9 cellular contexts compared by ENCODE assay signal in the genomic region with DNA sequence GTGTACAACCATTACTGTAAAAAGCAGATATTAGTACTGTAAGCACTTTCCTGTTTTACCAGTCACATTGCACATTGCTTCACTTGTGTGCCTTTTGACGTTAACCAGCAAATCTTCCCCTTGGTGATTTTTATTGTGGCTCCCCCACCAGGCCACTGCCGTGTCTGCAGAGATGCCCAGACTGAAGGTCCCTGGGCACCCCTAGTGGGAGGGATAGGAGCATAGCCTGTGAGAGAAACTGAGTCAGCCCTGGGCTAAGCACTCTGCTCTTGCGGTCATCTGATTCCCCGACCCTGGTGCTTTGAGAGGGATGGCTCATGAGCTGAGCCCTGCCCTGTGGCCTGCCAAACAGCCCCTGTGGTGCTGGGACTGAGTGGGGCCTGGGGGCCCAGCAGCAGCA.
A peak's percentile ranks its signal among the peaks of the same experiment; 100 is the strongest.
DNase-seq lines count a peak whose midpoint lies in the region; ATAC-seq and TF ChIP-seq lines count a peak whose summit lies in the region.
"Had no signal": no experiment of that assay in that cellular context is flagged by ENCODE, and none has a peak within 500 bp of the region (broad histone marks: within the 10 kb centered on the region; RNA-seq: fewer than 3 reads in every experiment).

No MANE protein-coding gene starts in this region.

- H3K36me3 Mint-ChIP-seq in activated B cell treated with CpG ODN at 0.5 μM for 24 hours (ENCODE audit: low read depth) = peaks cover 9% of the 10 kb centered on the region

- H3K9me3 Mint-ChIP-seq in activated B cell treated with CpG ODN at 0.5 μM for 24 hours = no peaks in the 10 kb centered on the region

- H3K36me3 ChIP-seq in mammary epithelial cell (ENCODE audit: insufficient read depth, low read length) = no peaks in the 10 kb centered on the region
- H3K36me3 ChIP-seq in osteoblast (ENCODE audit: insufficient read depth, low read length) = no peaks in the 10 kb centered on the region

- TF ChIP-seq CTCF in mammary epithelial cell (conservative IDR thresholded peaks at IDR 0.05 in 1 of 2, IDR thresholded peaks at IDR 0.05 in 1 of 2; ENCODE audit: extremely low read depth in 1 of 2, insufficient read depth in 1 of 2, low read depth in 1 of 2, low read length in 2 of 2) (peak in 1 of 2 donors; percentile 12), activated B cell treated with CpG ODN at 0.5 μM for 24 hours (IDR thresholded peaks at IDR 0.05) (no peak), dorsolateral prefrontal cortex (IDR thresholded peaks at IDR 0.05 in 54 of 56, conservative IDR thresholded peaks at IDR 0.05 in 2 of 56; ENCODE audit: low read depth in 1 of 56, partially characterized antibody in 56 of 56) (peak in 51 of 56 donors; percentile 8 to 64 (median 38)), osteoblast (IDR thresholded peaks at IDR 0.05; ENCODE audit: extremely low read depth, low read depth, low read length) (peak; percentile 36)

- POLR2A ChIA-PET in activated B cell treated with CpG ODN at 0.5 μM for 24 hours (lab: Charles Lee) = no interaction called here

- dilution Hi-C loops in mammary epithelial cell (cut with HindIII; ENCODE audit: low sequenced_read_pairs) = no loop called here

- H3K27me3 ChIP-seq in mammary epithelial cell (ENCODE audit: insufficient read depth, low read length) (no peaks in the 10 kb centered on the region), dorsolateral prefrontal cortex (no peaks in the 10 kb centered on the region), osteoblast (ENCODE audit: insufficient read depth, low read length) (no peaks in the 10 kb centered on the region)

- no peaks in the 10 kb centered on the region for H3K4me1 Mint-ChIP-seq in activated B cell treated with CpG ODN at 0.5 μM for 24 hours

- CTCF ChIA-PET in mammary epithelial cell (lab: Charles Lee; ENCODE audit: low non-redundant PET) (no interaction called here), activated B cell treated with CpG ODN at 0.5 μM for 24 hours (lab: Charles Lee) (interaction anchor here (1.0 to 1.3 kb wide), 2 partner anchors 10 to 106 kb away, joined by 3 read pairs; no protein-coding TSS in a partner anchor)

- no peak overlapping the region for H2AFZ ChIP-seq in mammary epithelial cell (ENCODE audit: low read depth, low read length)
- no peak overlapping the region for H2AFZ ChIP-seq in osteoblast (ENCODE audit: low read length)

- H3K4me1 ChIP-seq in mammary epithelial cell (ENCODE audit: insufficient read depth, low read length) = no peaks in the 10 kb centered on the region
- peaks cover 5% of the 10 kb centered on the region for H3K4me1 ChIP-seq in osteoblast (ENCODE audit: insufficient read depth, low read length)

- peak; percentile 61 for ATAC-seq in activated B cell treated with CpG ODN at 0.5 μM for 24 hours (ENCODE audit: low read depth)
- no peak for ATAC-seq in GM19455 (IDR thresholded peaks at IDR 0.05; ENCODE audit: unreplicated experiment)

- no peaks in the 10 kb centered on the region for H4K20me1 ChIP-seq in mammary epithelial cell (ENCODE audit: insufficient read depth, low read length)
- H4K20me1 ChIP-seq in osteoblast (ENCODE audit: insufficient read depth, low read length) = peaks cover 7% of the 10 kb centered on the region

- no peak overlapping the region for H3K4me3 ChIP-seq in mammary epithelial cell (replicated peaks in 1 of 3; ENCODE audit: insufficient read depth in 1 of 3, low read depth in 2 of 3, low read length in 3 of 3)
- H3K4me3 ChIP-seq in dorsolateral prefrontal cortex = no peak overlapping the region
- no peak overlapping the region for H3K4me3 ChIP-seq in osteoblast (ENCODE audit: insufficient read depth, low read length)
- H3K4me3 ChIP-seq: thoracic aorta had no signal

- in situ Hi-C loops in T47D (cut with HindIII; ENCODE audit: low pct_unique_long_range_greater_than_20kb, low sequenced_read_pairs) = no loop called here
- in situ Hi-C loops in mammary epithelial cell (cut with MboI; ENCODE audit: low sequenced_read_pairs in 2 of 2) = no loop called here

- no TSS peak for BruUV-seq in mammary epithelial cell (replicated peaks; lab: Mats Ljungman, UMichigan)

- intact Hi-C loops in mammary epithelial cell (cut with micrococcal nuclease) = no loop called here
- intact Hi-C loops in activated B cell treated with CpG ODN at 0.5 μM for 24 hours (cut with micrococcal nuclease) = loop anchor here (1.0 kb wide), 1 partner anchor 105 kb away; no protein-coding TSS in a partner anchor
- intact Hi-C loops in dorsolateral prefrontal cortex (cut with DNase I) = no loop called here

- H3K27ac ChIP-seq in mammary epithelial cell (ENCODE audit: insufficient read depth, low read depth, low read length) (no peak overlapping the region), dorsolateral prefrontal cortex (peak overlapping the region in 15 of 59 donors; percentile 2 to 55 (median 12)), osteoblast (ENCODE audit: low read depth, low read length) (no peak overlapping the region)
- H3K27ac ChIP-seq: thoracic aorta had no signal

- no peak overlapping the region for H3K9ac ChIP-seq in mammary epithelial cell (ENCODE audit: insufficient read depth, low read length)

- H3K27ac Mint-ChIP-seq in activated B cell treated with CpG ODN at 0.5 μM for 24 hours = no peak overlapping the region

- H3K4me3 Mint-ChIP-seq in activated B cell treated with CpG ODN at 0.5 μM for 24 hours = no peak overlapping the region

- H3K9me3 ChIP-seq in mammary epithelial cell (replicated peaks; ENCODE audit: insufficient read depth, low read length) (no peaks in the 10 kb centered on the region), osteoblast (ENCODE audit: low read depth, low read length) (no peaks in the 10 kb centered on the region)
- H3K9me3 ChIP-seq: thoracic aorta had no signal

- no peaks in the 10 kb centered on the region for H3K27me3 Mint-ChIP-seq in activated B cell treated with CpG ODN at 0.5 μM for 24 hours

- H3K4me2 ChIP-seq in mammary epithelial cell (ENCODE audit: insufficient read depth, low read depth, low read length) (no peak overlapping the region), osteoblast (ENCODE audit: insufficient read depth, low read length) (no peak overlapping the region)

- 90% methylated on average over 2 of the region's 4 CpGs for WGBS in mammary epithelial cell (ENCODE audit: low coverage, missing lambda C conversion rate)

- DNase-seq in T47D (ENCODE audit: low read depth in 1 of 2, low spot score in 1 of 2) (peak; percentile 25 to 35), mammary epithelial cell (no peak), activated B cell treated with CpG ODN at 0.5 μM for 24 hours (no peak), dorsolateral prefrontal cortex (no peak), osteoblast (ENCODE audit: insufficient read length, low spot score, missing footprints) (peak; percentile 15), NCI-H1436 (lab: John Stamatoyannopoulos, UW) (no peak), DMS153 (lab: John Stamatoyannopoulos, UW) (no peak)

- H3K79me2 ChIP-seq in mammary epithelial cell (ENCODE audit: insufficient read depth, low read length) (no peaks in the 10 kb centered on the region), osteoblast (ENCODE audit: insufficient read depth, low read length) (peaks cover 9% of the 10 kb centered on the region)

Comparison
In these comparisons a context has a peak if more than half of its experiments do, and no peak if none do; other contexts are left out.
1. DNase-seq: peak in T47D (2 of 2) and osteoblast (single experiment); none in mammary epithelial cell (single experiment), activated B cell treated with CpG ODN at 0.5 μM for 24 hours (single experiment), dorsolateral prefrontal cortex (0 of 10), NCI-H1436 (single experiment) and DMS153 (single experiment).